Comparison of ENCODE assay signal across 22 cellular contexts in genomic region chr2:48187503-48187902, GRCh38.
DNase-seq lines count a peak whose midpoint lies in the region; ATAC-seq, FAIRE-seq and TF ChIP-seq lines count a peak whose summit lies in the region.
"Had no signal": no experiment of that assay in that cellular context is flagged by ENCODE, and none has a peak within 500 bp of the region (broad histone marks: within the 10 kb centered on the region; RNA-seq: fewer than 3 reads in every experiment).

No MANE protein-coding gene starts in this region.

- H2AFZ ChIP-seq in GM23338 (no peak overlapping the region), H9 (ENCODE audit: low read length) (no peak overlapping the region), H1 (ENCODE audit: low read length) (no peak overlapping the region)

- no peak overlapping the region for H3K56ac ChIP-seq in H9 (ENCODE audit: insufficient read length, low read depth, low read length)
- H3K56ac ChIP-seq in H1 (replicated peaks; ENCODE audit: insufficient read length, low read depth, low read length), result no peak overlapping the region
- H3K56ac ChIP-seq in mesendoderm (ENCODE audit: low read length), result no peak overlapping the region

- no peaks in the 10 kb centered on the region for H4K20me1 ChIP-seq in GM23338 (replicated peaks; ENCODE audit: insufficient read depth)
- H4K20me1 ChIP-seq in H9 (ENCODE audit: control insufficient read depth, insufficient read depth, insufficient read length), result no peaks in the 10 kb centered on the region
- H4K20me1 ChIP-seq in H1 (replicated peaks in 1 of 2; ENCODE audit: control insufficient read depth in 1 of 2, insufficient read depth in 2 of 2, low read length in 2 of 2), result no peaks in the 10 kb centered on the region
- H4K20me1 ChIP-seq: BLaER1 treated with 17β-estradiol and CSF1 and Interleukin-3, amounts not matched to agents 10 nM and 100 nM had no signal

- H3K4me2 ChIP-seq in GM23338 (peak overlapping the region; percentile 4), H9 (ENCODE audit: insufficient read depth, insufficient read length, low read length) (no peak overlapping the region), H1 (ENCODE audit: insufficient read depth in 1 of 2, low read depth in 2 of 2, low read length in 2 of 2) (no peak overlapping the region; a peak in 1 of 4 replicates), mesendoderm (ENCODE audit: low read length) (no peak overlapping the region)
- H3K4me2 ChIP-seq: BLaER1 treated with 17β-estradiol and CSF1 and Interleukin-3, amounts not matched to agents 10 nM and 100 nM had no signal

- H4K91ac ChIP-seq in H9 (ENCODE audit: insufficient read length, low read depth, low read length) (no peak overlapping the region), H1 (replicated peaks; ENCODE audit: insufficient read length, low read length) (no peak overlapping the region)

- H3K27ac Mint-ChIP-seq in GM23338 (0 out of 2 replicates have a peak overlapping the region, but pooled peaks have one; percentile 15), H9 (peak overlapping the region in 2 of 3 experiments; percentile 15 to 56; a peak in 1 of 7 replicates)
- H3K27ac Mint-ChIP-seq: B cell; CD4-positive, alpha-beta T cell; CD8-positive, alpha-beta T cell had no signal

- H3K36me3 ChIP-seq in GM23338 (ENCODE audit: insufficient read depth) (no peaks in the 10 kb centered on the region), H1 (ENCODE audit: control insufficient read depth in 2 of 4, insufficient read depth in 4 of 4, low read length in 3 of 4) (no peaks in the 10 kb centered on the region), mesendoderm (ENCODE audit: control insufficient read depth, insufficient read depth, low read length) (no peaks in the 10 kb centered on the region), breast epithelium (no peaks in the 10 kb centered on the region)
- H3K36me3 ChIP-seq: BLaER1 treated with 17β-estradiol and CSF1 and Interleukin-3, amounts not matched to agents 10 nM and 100 nM had no signal

- H3K23me2 ChIP-seq in H9 (ENCODE audit: insufficient read length, low read depth, low read length, poor library complexity, severe bottlenecking), result no peaks in the 10 kb centered on the region
- H3K23me2 ChIP-seq in H1 (ENCODE audit: low read depth, low read length), result no peaks in the 10 kb centered on the region

- H3K36me3 Mint-ChIP-seq in GM23338 (ENCODE audit: low read depth), result no peaks in the 10 kb centered on the region
- H3K36me3 Mint-ChIP-seq in H9 (ENCODE audit: insufficient read depth in 1 of 3, low read depth in 3 of 3), result no peaks in the 10 kb centered on the region
- H3K36me3 Mint-ChIP-seq: CD8-positive, alpha-beta T cell had no signal

- H3T11ph ChIP-seq in H9 (ENCODE audit: low read length), result no peak overlapping the region

- H3K14ac ChIP-seq in H9 (ENCODE audit: insufficient read depth, low read length) (no peak overlapping the region), H1 (ENCODE audit: insufficient read length) (no peak overlapping the region)

- H3K4me1 ChIP-seq in GM23338 (ENCODE audit: insufficient read depth), result peaks cover 22% of the 10 kb centered on the region
- H3K4me1 ChIP-seq in H9 (ENCODE audit: insufficient read depth, low read length), result peaks cover 8% of the 10 kb centered on the region; the same call in 1 of the 2 replicates
- H3K4me1 ChIP-seq in H1 (replicated peaks in 1 of 4; ENCODE audit: control insufficient read depth in 3 of 4, insufficient read depth in 4 of 4, low read length in 3 of 4), result peaks cover 0 to 5% (median 2%) of the 10 kb centered on the region in 4 experiments; a peak in 2 of 7 replicates
- H3K4me1 ChIP-seq in mesendoderm (ENCODE audit: control insufficient read depth, low read depth, low read length), result no peaks in the 10 kb centered on the region
- H3K4me1 ChIP-seq in breast epithelium, result no peaks in the 10 kb centered on the region
- H3K4me1 ChIP-seq: Caco-2 had no signal

- no peaks in the 10 kb centered on the region for H3K9me2 ChIP-seq in GM23338 (ENCODE audit: insufficient read depth)

- H2AK5ac ChIP-seq in H9 (ENCODE audit: insufficient read length, low read length) (no peak overlapping the region), H1 (ENCODE audit: low read depth, low read length) (no peak overlapping the region), mesendoderm (ENCODE audit: low read length) (no peak overlapping the region)

- H3K4me3 ChIP-seq in GM23338 (no peak overlapping the region), H1 (ENCODE audit: extremely low read depth in 1 of 4, insufficient read depth in 2 of 4, low read depth in 3 of 4, low read length in 4 of 4) (peak overlapping the region in 1 of 4 experiments; percentile 5; a peak in 1 of 8 replicates), mesendoderm (ENCODE audit: low read length) (no peak overlapping the region), breast epithelium (no peak overlapping the region)
- H3K4me3 ChIP-seq: BLaER1 treated with 17β-estradiol and CSF1 and Interleukin-3, amounts not matched to agents 10 nM and 100 nM had no signal

- no peak overlapping the region for H4K5ac ChIP-seq in H9 (ENCODE audit: insufficient read length, low read depth, low read length)
- H4K5ac ChIP-seq in H1 (ENCODE audit: insufficient read length, low read depth, low read length), result no peak overlapping the region
- no peak overlapping the region for H4K5ac ChIP-seq in mesendoderm (ENCODE audit: low read length)

- no peak for TF ChIP-seq RAD21 in H1 (IDR thresholded peaks at IDR 0.05 in 1 of 2, conservative IDR thresholded peaks at IDR 0.05 in 1 of 2; ENCODE audit: low read depth in 2 of 2, low read length in 2 of 2)

- ATAC-seq in GM23338 (peak; percentile 77), GM18873 (IDR thresholded peaks at IDR 0.05; ENCODE audit: low FRiP score, unreplicated experiment) (no peak), GM21528 (IDR thresholded peaks at IDR 0.05; ENCODE audit: low FRiP score, unreplicated experiment) (no peak)
- ATAC-seq: CD8-positive, alpha-beta T cell had no signal

- WGBS in H9 (ENCODE audit: extremely low coverage, insufficient read length, low lambda C conversion rate), result no CpG with 5 or more reads among the region's 1 CpG
- 76% methylated on average over 1 of the region's 1 CpG; no CpG with 5 or more reads in 1 of the 2 experiments for WGBS in H1 (ENCODE audit: extremely low coverage in 1 of 2, insufficient coverage in 1 of 2, insufficient read length in 1 of 2, insufficient replicate concordance in 2 of 2, low coverage in 1 of 2, low lambda C conversion rate in 2 of 2, missing lambda C conversion rate in 1 of 2), 2 experiments
- WGBS in mesendoderm (ENCODE audit: extremely low coverage, insufficient coverage, low lambda C conversion rate), result no CpG with 5 or more reads among the region's 1 CpG

- H3K9me3 ChIP-seq in H9 (ENCODE audit: control insufficient read depth, low read depth, low read length), result no peaks in the 10 kb centered on the region
- H3K9me3 ChIP-seq in H1 (ENCODE audit: insufficient read depth in 2 of 2, low read depth in 1 of 2, low read length in 1 of 2), result no peaks in the 10 kb centered on the region
- H3K9me3 ChIP-seq in breast epithelium, result no peaks in the 10 kb centered on the region
- H3K9me3 ChIP-seq: BLaER1 treated with 17β-estradiol and CSF1 and Interleukin-3, amounts not matched to agents 10 nM and 100 nM; Caco-2 had no signal

- H3K18ac ChIP-seq in H9 (ENCODE audit: insufficient read length, low read depth, low read length) (no peak overlapping the region), H1 (ENCODE audit: extremely low read depth, low read length) (no peak overlapping the region), mesendoderm (ENCODE audit: low read length) (no peak overlapping the region)

- TF ChIP-seq CTCF in GM23338 (conservative IDR thresholded peaks at IDR 0.05; ENCODE audit: low read depth in 2 of 2) (no peak), H9 (conservative IDR thresholded peaks at IDR 0.05) (no peak), H1 (IDR thresholded peaks at IDR 0.05; ENCODE audit: control extremely low read depth in 1 of 3, insufficient read depth in 1 of 3, low read depth in 1 of 3, low read length in 3 of 3) (no peak), breast epithelium (IDR thresholded peaks at IDR 0.05) (no peak)

- no peak overlapping the region for H3K27ac ChIP-seq in GM23338 (ENCODE audit: low read depth)
- no peak overlapping the region for H3K27ac ChIP-seq in H9 (ENCODE audit: insufficient read length, low read depth, low read length)
- H3K27ac ChIP-seq in H1 (ENCODE audit: low read depth, low read length), result no peak overlapping the region
- no peak overlapping the region for H3K27ac ChIP-seq in mesendoderm (ENCODE audit: low read depth, low read length)
- H3K27ac ChIP-seq in breast epithelium, result no peak overlapping the region
- H3K27ac ChIP-seq: BLaER1 treated with 17β-estradiol and CSF1 and Interleukin-3, amounts not matched to agents 10 nM and 100 nM; C4-2B had no signal

- H2BK5ac ChIP-seq in H9 (ENCODE audit: insufficient read length, low read length), result no peak overlapping the region
- no peak overlapping the region for H2BK5ac ChIP-seq in H1 (ENCODE audit: low read depth, low read length)
- no peak overlapping the region for H2BK5ac ChIP-seq in mesendoderm (ENCODE audit: low read length)

- CTCF ChIA-PET in H1 (lab: Charles Lee; ENCODE audit: partially characterized antibody), result no interaction called here

- H3K79me1 ChIP-seq in H9 (ENCODE audit: insufficient read depth, low read depth, low read length, poor library complexity, severe bottlenecking), result no peaks in the 10 kb centered on the region
- no peaks in the 10 kb centered on the region for H3K79me1 ChIP-seq in H1 (ENCODE audit: low read depth, low read length)
- no peaks in the 10 kb centered on the region for H3K79me1 ChIP-seq in mesendoderm (ENCODE audit: low read length)

- intact Hi-C loops in breast epithelium (cut with DNase I; ENCODE audit: low total_unique reads), result no loop called here

- H3K4me1 Mint-ChIP-seq in GM23338 (peaks cover 22% of the 10 kb centered on the region), H9 (peaks cover 25 to 36% of the 10 kb centered on the region in 2 experiments)

- H3K9me3 Mint-ChIP-seq in GM23338 (no peaks in the 10 kb centered on the region), H9 (no peaks in the 10 kb centered on the region)
- H3K9me3 Mint-ChIP-seq: CD4-positive, alpha-beta T cell; CD8-positive, alpha-beta T cell had no signal

- peaks cover 2% of the 10 kb centered on the region for H3K27me3 Mint-ChIP-seq in GM23338 (ENCODE audit: insufficient read depth, low read depth, poor library complexity)
- no peaks in the 10 kb centered on the region for H3K27me3 Mint-ChIP-seq in H9 (ENCODE audit: low read depth)
- H3K27me3 Mint-ChIP-seq: B cell; CD4-positive, alpha-beta T cell had no signal

- no peaks in the 10 kb centered on the region for H3K79me2 ChIP-seq in GM23338 (replicated peaks; ENCODE audit: insufficient read depth)
- no peaks in the 10 kb centered on the region for H3K79me2 ChIP-seq in H9 (ENCODE audit: insufficient read depth, low read length)
- no peaks in the 10 kb centered on the region for H3K79me2 ChIP-seq in H1 (ENCODE audit: control insufficient read depth in 1 of 2, insufficient read depth in 2 of 2, low read length in 2 of 2)
- H3K79me2 ChIP-seq in mesendoderm (ENCODE audit: control insufficient read depth, insufficient read depth, low read length), result no peaks in the 10 kb centered on the region

- H2BK20ac ChIP-seq in H9 (ENCODE audit: low read depth, low read length, poor library complexity, severe bottlenecking), result no peak overlapping the region
- H2BK20ac ChIP-seq in H1 (ENCODE audit: low read length), result no peak overlapping the region

- no peaks in the 10 kb centered on the region for H3F3A ChIP-seq in GM23338 (replicated peaks; ENCODE audit: low read depth)

- no peak for TF ChIP-seq EP300 in H1 (IDR thresholded peaks at IDR 0.05; ENCODE audit: borderline replicate concordance in 1 of 2, low read depth in 2 of 2, low read length in 2 of 2)

- DNase-seq in GM23338 (ENCODE audit: low spot score) (peak; percentile 54), H9 (no peak), H1 (ENCODE audit: low read depth in 1 of 2, low spot score in 2 of 2) (no peak), mesendoderm (peak; percentile 18), breast epithelium (ENCODE audit: low spot score in 2 of 2) (no peak), AG08396 (ENCODE audit: low spot score) (no peak)
- DNase-seq: 8988T; ACHN; AML-193; Caco-2; Calu3; CD4-positive, alpha-beta T cell; CD8-positive, alpha-beta T cell; DMS79 treated with DMSO at 0.1 percent for 48 hours; GF-D8 had no signal

- POLR2A ChIA-PET in H1 (lab: Charles Lee; ENCODE audit: partially characterized antibody), result no interaction called here

- H3K4ac ChIP-seq in H9 (ENCODE audit: low read depth, low read length), result no peak overlapping the region
- no peak overlapping the region for H3K4ac ChIP-seq in H1 (replicated peaks; ENCODE audit: insufficient read length, low read depth, low read length)
- H3K4ac ChIP-seq in mesendoderm (ENCODE audit: low read depth, low read length), result no peak overlapping the region

- H2BK120ac ChIP-seq in H9 (ENCODE audit: low read depth, low read length, poor library complexity, severe bottlenecking) (no peak overlapping the region), H1 (replicated peaks; ENCODE audit: low read depth, low read length) (no peak overlapping the region), mesendoderm (ENCODE audit: low read depth, low read length) (no peak overlapping the region)

- H3K27me3 ChIP-seq in GM23338 (ENCODE audit: insufficient read depth) (no peaks in the 10 kb centered on the region), H9 (ENCODE audit: insufficient read depth, low read length) (no peaks in the 10 kb centered on the region), H1 (replicated peaks in 1 of 4; ENCODE audit: control insufficient read depth in 3 of 4, extremely low read depth in 1 of 4, insufficient read depth in 3 of 4, low read length in 3 of 4) (no peaks in the 10 kb centered on the region), mesendoderm (ENCODE audit: insufficient read depth, low read length, poor library complexity) (no peaks in the 10 kb centered on the region), breast epithelium (no peaks in the 10 kb centered on the region)
- H3K27me3 ChIP-seq: BLaER1 treated with 17β-estradiol and CSF1 and Interleukin-3, amounts not matched to agents 10 nM and 100 nM had no signal

- H3K23ac ChIP-seq in H9 (ENCODE audit: insufficient read length, low read depth, low read length), result no peak overlapping the region
- H3K23ac ChIP-seq in H1 (ENCODE audit: insufficient read length), result no peak overlapping the region
- H3K23ac ChIP-seq in mesendoderm (ENCODE audit: low read length), result no peak overlapping the region

- H3K4me3 Mint-ChIP-seq in GM23338, result no peak overlapping the region
- no peak overlapping the region for H3K4me3 Mint-ChIP-seq in H9
- H3K4me3 Mint-ChIP-seq: B cell; CD4-positive, alpha-beta T cell; CD8-positive, alpha-beta T cell had no signal

- no peak for TF ChIP-seq POLR2A in H1 (IDR thresholded peaks at IDR 0.05; ENCODE audit: control extremely low read depth in 1 of 2, low read depth in 2 of 2, low read length in 2 of 2)
- TF ChIP-seq POLR2A in breast epithelium (IDR thresholded peaks at IDR 0.05), result no peak

- H4K8ac ChIP-seq in H9 (replicated peaks; ENCODE audit: insufficient read length, low read depth, low read length), result no peak overlapping the region
- no peak overlapping the region for H4K8ac ChIP-seq in H1 (ENCODE audit: extremely low read depth, insufficient read depth, low read length)
- H4K8ac ChIP-seq in mesendoderm (ENCODE audit: low read depth, low read length), result no peak overlapping the region

- FAIRE-seq in H1 (lab: Jason Lieb, UNC), result peak; percentile 58
- FAIRE-seq: D721Med, GM12891 had no signal

- H2BK15ac ChIP-seq in H9 (ENCODE audit: low read depth, low read length), result no peak overlapping the region
- H2BK15ac ChIP-seq in H1 (ENCODE audit: low read length), result no peak overlapping the region
- H2BK15ac ChIP-seq in mesendoderm (replicated peaks; ENCODE audit: low read depth), result no peak overlapping the region

- H3K9ac ChIP-seq in H9 (ENCODE audit: extremely low read depth, insufficient read length, low read length) (no peak overlapping the region), H1 (replicated peaks in 1 of 4; ENCODE audit: extremely low read depth in 1 of 4, low read depth in 3 of 4, low read length in 3 of 4) (no peak overlapping the region), mesendoderm (ENCODE audit: low read length) (no peak overlapping the region)
- H3K9ac ChIP-seq: BLaER1 treated with 17β-estradiol and CSF1 and Interleukin-3, amounts not matched to agents 10 nM and 100 nM had no signal

- H2BK12ac ChIP-seq in H9 (ENCODE audit: insufficient read length, low read depth, low read length) (no peak overlapping the region), H1 (ENCODE audit: low read depth, low read length) (no peak overlapping the region)

Comparison
In these comparisons a context has a peak if more than half of its experiments do, and no peak if none do; other contexts are left out.
1. DNase-seq: peak in GM23338 (single experiment) and mesendoderm (single experiment); none in H9 (single experiment), H1 (0 of 2), breast epithelium (0 of 2) and AG08396 (single experiment).